ENCODE assay signal across 1 cellular context in the genomic region with DNA sequence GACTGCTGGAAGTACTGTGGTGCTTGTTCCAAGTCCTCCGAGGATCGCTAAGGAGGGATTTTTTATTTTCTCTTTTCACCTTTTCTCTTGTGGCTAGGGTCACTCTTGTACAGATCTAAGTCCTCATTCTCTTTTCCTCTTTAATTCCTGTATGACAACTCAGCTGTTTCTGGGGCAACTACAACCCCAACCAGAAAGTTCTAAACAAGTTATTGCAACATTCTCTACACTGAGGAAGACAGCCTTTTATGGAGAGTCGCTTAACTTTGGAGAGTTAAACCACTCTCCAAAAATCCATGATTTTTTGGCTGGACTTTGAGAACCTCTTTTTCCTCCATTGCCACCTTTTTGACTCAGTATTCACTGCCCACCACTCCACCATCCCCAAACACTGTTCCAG.
TF ChIP-seq lines count a peak whose summit lies in the region.

No MANE protein-coding gene starts in this region.

TF ChIP-seq in GM23338, 12 proteins besides CTCF, POLR2A, EP300 and RAD21 (continued from another document):
- TF ChIP-seq, protein P1, sequence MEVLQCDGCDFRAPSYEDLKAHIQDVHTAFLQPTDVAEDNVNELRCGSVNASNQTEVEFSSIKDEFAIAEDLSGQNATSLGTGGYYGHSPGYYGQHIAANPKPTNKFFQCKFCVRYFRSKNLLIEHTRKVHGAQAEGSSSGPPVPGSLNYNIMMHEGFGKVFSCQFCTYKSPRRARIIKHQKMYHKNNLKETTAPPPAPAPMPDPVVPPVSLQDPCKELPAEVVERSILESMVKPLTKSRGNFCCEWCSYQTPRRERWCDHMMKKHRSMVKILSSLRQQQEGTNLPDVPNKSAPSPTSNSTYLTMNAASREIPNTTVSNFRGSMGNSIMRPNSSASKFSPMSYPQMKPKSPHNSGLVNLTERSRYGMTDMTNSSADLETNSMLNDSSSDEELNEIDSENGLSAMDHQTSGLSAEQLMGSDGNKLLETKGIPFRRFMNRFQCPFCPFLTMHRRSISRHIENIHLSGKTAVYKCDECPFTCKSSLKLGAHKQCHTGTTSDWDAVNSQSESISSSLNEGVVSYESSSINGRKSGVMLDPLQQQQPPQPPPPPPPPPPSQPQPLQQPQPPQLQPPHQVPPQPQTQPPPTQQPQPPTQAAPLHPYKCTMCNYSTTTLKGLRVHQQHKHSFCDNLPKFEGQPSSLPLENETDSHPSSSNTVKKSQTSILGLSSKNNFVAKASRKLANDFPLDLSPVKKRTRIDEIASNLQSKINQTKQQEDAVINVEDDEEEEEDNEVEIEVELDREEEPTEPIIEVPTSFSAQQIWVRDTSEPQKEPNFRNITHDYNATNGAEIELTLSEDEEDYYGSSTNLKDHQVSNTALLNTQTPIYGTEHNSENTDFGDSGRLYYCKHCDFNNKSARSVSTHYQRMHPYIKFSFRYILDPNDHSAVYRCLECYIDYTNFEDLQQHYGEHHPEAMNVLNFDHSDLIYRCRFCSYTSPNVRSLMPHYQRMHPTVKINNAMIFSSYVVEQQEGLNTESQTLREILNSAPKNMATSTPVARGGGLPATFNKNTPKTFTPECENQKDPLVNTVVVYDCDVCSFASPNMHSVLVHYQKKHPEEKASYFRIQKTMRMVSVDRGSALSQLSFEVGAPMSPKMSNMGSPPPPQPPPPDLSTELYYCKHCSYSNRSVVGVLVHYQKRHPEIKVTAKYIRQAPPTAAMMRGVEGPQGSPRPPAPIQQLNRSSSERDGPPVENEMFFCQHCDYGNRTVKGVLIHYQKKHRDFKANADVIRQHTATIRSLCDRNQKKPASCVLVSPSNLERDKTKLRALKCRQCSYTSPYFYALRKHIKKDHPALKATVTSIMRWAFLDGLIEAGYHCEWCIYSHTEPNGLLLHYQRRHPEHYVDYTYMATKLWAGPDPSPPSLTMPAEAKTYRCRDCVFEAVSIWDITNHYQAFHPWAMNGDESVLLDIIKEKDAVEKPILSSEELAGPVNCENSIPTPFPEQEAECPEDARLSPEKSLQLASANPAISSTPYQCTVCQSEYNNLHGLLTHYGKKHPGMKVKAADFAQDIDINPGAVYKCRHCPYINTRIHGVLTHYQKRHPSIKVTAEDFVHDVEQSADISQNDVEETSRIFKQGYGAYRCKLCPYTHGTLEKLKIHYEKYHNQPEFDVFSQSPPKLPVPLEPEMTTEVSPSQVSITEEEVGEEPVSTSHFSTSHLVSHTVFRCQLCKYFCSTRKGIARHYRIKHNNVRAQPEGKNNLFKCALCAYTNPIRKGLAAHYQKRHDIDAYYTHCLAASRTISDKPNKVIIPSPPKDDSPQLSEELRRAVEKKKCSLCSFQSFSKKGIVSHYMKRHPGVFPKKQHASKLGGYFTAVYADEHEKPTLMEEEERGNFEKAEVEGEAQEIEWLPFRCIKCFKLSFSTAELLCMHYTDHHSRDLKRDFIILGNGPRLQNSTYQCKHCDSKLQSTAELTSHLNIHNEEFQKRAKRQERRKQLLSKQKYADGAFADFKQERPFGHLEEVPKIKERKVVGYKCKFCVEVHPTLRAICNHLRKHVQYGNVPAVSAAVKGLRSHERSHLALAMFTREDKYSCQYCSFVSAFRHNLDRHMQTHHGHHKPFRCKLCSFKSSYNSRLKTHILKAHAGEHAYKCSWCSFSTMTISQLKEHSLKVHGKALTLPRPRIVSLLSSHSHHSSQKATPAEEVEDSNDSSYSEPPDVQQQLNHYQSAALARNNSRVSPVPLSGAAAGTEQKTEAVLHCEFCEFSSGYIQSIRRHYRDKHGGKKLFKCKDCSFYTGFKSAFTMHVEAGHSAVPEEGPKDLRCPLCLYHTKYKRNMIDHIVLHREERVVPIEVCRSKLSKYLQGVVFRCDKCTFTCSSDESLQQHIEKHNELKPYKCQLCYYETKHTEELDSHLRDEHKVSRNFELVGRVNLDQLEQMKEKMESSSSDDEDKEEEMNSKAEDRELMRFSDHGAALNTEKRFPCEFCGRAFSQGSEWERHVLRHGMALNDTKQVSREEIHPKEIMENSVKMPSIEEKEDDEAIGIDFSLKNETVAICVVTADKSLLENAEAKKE (CRISPR knock-in tag; IDR thresholded peaks at IDR 0.05) = no peak
- no peak for TF ChIP-seq EZH2 (IDR thresholded peaks at IDR 0.05; ENCODE audit: low read depth, unreplicated experiment)
- TF ChIP-seq EZH2phosphoT487 (IDR thresholded peaks at IDR 0.05; ENCODE audit: unreplicated experiment) = no peak
- TF ChIP-seq, protein P2, sequence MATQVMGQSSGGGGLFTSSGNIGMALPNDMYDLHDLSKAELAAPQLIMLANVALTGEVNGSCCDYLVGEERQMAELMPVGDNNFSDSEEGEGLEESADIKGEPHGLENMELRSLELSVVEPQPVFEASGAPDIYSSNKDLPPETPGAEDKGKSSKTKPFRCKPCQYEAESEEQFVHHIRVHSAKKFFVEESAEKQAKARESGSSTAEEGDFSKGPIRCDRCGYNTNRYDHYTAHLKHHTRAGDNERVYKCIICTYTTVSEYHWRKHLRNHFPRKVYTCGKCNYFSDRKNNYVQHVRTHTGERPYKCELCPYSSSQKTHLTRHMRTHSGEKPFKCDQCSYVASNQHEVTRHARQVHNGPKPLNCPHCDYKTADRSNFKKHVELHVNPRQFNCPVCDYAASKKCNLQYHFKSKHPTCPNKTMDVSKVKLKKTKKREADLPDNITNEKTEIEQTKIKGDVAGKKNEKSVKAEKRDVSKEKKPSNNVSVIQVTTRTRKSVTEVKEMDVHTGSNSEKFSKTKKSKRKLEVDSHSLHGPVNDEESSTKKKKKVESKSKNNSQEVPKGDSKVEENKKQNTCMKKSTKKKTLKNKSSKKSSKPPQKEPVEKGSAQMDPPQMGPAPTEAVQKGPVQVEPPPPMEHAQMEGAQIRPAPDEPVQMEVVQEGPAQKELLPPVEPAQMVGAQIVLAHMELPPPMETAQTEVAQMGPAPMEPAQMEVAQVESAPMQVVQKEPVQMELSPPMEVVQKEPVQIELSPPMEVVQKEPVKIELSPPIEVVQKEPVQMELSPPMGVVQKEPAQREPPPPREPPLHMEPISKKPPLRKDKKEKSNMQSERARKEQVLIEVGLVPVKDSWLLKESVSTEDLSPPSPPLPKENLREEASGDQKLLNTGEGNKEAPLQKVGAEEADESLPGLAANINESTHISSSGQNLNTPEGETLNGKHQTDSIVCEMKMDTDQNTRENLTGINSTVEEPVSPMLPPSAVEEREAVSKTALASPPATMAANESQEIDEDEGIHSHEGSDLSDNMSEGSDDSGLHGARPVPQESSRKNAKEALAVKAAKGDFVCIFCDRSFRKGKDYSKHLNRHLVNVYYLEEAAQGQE (IDR thresholded peaks at IDR 0.05; ENCODE audit: unreplicated experiment) = no peak
- TF ChIP-seq ZNF114 (CRISPR knock-in tag; IDR thresholded peaks at IDR 0.05) = no peak
- TF ChIP-seq JUNB (IDR thresholded peaks at IDR 0.05; ENCODE audit: unreplicated experiment) = no peak
- TF ChIP-seq, protein P3, sequence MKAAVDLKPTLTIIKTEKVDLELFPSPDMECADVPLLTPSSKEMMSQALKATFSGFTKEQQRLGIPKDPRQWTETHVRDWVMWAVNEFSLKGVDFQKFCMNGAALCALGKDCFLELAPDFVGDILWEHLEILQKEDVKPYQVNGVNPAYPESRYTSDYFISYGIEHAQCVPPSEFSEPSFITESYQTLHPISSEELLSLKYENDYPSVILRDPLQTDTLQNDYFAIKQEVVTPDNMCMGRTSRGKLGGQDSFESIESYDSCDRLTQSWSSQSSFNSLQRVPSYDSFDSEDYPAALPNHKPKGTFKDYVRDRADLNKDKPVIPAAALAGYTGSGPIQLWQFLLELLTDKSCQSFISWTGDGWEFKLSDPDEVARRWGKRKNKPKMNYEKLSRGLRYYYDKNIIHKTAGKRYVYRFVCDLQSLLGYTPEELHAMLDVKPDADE (IDR thresholded peaks at IDR 0.05) = no peak
- no peak for TF ChIP-seq POLR2AphosphoS5 (IDR thresholded peaks at IDR 0.05; ENCODE audit: low read depth)
TF ChIP-seq in GM23338: peak in this region for 0.
